In the genomic region with DNA sequence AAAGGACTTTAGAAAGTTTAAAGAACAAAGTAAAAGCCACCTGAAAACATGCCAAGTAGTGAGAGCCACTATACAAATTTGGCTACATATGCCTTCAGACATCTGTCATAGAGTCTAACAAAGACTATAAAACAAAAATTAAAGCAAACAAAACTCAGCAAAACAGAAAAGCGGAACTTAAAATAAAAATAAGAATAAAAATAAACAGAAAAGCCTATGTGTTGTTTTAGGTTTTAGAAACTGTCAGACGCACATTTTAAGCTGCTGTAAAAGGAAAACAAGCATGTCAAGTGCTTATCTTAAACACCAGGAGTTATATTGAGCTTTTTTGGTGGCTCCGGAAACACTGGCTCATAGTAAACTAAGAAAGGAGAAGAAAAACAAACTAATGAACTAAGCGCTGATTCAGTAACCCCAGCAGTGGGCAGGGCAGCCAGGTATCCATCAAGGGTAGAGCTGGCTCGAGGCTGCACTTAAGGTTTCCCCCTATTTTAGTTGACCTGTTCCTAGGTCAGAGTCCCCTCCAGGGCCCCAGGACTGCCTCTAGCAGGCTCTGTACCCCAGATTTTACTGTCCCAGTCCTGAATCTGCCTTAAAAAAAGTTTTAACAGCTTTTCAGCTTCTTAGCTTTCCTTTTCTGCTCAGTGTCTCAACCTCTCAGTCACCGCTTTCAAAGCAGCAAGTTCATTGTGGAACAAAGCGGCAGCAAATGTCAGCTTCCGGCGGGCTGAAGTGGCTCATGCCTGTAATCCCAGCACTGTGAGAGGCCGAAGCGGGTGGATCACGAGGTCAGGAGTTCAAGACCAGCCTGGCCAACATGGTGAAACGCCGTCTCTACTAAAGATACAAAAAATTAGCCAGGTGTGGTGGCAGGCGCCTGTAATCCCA, we compare ENCODE assay signal across 1 cellular context.
TF ChIP-seq lines count a peak whose summit lies in the region.

No MANE protein-coding gene starts in this region.

TF ChIP-seq in HepG2, 621 proteins besides CTCF, POLR2A, EP300 and RAD21 (continues in another document):
- TF ChIP-seq ZNF556 (CRISPR knock-in tag; IDR thresholded peaks at IDR 0.05; ENCODE audit: borderline replicate concordance) (no peak), PITX1 (CRISPR knock-in tag; IDR thresholded peaks at IDR 0.05) (peak; percentile 73; the same call in 1 of the 2 replicates), CHD4 (IDR thresholded peaks at IDR 0.05; ENCODE audit: borderline replicate concordance, low read length) (no peak), IKZF4 (CRISPR knock-in tag; IDR thresholded peaks at IDR 0.05; ENCODE audit: borderline replicate concordance, low read depth, not compliant biosample characterization) (no peak), ZNF772 (CRISPR knock-in tag; IDR thresholded peaks at IDR 0.05) (peak; percentile 59; the same call in 1 of the 2 replicates), FOSL1 (CRISPR knock-in tag; IDR thresholded peaks at IDR 0.05; ENCODE audit: borderline replicate concordance) (no peak), RBM22 (optimal IDR thresholded peaks at IDR 0.05; ENCODE audit: low read length) (no peak), ZNF614 (CRISPR knock-in tag; IDR thresholded peaks at IDR 0.05; ENCODE audit: borderline replicate concordance) (0 out of 2 replicates have a peak, but pooled peaks have one; percentile 23), HNF4A (CRISPR knock-in tag; IDR thresholded peaks at IDR 0.05) (no peak), NFIB (CRISPR knock-in tag; IDR thresholded peaks at IDR 0.05; ENCODE audit: borderline replicate concordance) (no peak), ZSCAN29 (CRISPR knock-in tag; conservative IDR thresholded peaks at IDR 0.05) (no peak), ZNF253 (CRISPR knock-in tag; IDR thresholded peaks at IDR 0.05; ENCODE audit: borderline replicate concordance) (no peak)
- TF ChIP-seq, protein P1, sequence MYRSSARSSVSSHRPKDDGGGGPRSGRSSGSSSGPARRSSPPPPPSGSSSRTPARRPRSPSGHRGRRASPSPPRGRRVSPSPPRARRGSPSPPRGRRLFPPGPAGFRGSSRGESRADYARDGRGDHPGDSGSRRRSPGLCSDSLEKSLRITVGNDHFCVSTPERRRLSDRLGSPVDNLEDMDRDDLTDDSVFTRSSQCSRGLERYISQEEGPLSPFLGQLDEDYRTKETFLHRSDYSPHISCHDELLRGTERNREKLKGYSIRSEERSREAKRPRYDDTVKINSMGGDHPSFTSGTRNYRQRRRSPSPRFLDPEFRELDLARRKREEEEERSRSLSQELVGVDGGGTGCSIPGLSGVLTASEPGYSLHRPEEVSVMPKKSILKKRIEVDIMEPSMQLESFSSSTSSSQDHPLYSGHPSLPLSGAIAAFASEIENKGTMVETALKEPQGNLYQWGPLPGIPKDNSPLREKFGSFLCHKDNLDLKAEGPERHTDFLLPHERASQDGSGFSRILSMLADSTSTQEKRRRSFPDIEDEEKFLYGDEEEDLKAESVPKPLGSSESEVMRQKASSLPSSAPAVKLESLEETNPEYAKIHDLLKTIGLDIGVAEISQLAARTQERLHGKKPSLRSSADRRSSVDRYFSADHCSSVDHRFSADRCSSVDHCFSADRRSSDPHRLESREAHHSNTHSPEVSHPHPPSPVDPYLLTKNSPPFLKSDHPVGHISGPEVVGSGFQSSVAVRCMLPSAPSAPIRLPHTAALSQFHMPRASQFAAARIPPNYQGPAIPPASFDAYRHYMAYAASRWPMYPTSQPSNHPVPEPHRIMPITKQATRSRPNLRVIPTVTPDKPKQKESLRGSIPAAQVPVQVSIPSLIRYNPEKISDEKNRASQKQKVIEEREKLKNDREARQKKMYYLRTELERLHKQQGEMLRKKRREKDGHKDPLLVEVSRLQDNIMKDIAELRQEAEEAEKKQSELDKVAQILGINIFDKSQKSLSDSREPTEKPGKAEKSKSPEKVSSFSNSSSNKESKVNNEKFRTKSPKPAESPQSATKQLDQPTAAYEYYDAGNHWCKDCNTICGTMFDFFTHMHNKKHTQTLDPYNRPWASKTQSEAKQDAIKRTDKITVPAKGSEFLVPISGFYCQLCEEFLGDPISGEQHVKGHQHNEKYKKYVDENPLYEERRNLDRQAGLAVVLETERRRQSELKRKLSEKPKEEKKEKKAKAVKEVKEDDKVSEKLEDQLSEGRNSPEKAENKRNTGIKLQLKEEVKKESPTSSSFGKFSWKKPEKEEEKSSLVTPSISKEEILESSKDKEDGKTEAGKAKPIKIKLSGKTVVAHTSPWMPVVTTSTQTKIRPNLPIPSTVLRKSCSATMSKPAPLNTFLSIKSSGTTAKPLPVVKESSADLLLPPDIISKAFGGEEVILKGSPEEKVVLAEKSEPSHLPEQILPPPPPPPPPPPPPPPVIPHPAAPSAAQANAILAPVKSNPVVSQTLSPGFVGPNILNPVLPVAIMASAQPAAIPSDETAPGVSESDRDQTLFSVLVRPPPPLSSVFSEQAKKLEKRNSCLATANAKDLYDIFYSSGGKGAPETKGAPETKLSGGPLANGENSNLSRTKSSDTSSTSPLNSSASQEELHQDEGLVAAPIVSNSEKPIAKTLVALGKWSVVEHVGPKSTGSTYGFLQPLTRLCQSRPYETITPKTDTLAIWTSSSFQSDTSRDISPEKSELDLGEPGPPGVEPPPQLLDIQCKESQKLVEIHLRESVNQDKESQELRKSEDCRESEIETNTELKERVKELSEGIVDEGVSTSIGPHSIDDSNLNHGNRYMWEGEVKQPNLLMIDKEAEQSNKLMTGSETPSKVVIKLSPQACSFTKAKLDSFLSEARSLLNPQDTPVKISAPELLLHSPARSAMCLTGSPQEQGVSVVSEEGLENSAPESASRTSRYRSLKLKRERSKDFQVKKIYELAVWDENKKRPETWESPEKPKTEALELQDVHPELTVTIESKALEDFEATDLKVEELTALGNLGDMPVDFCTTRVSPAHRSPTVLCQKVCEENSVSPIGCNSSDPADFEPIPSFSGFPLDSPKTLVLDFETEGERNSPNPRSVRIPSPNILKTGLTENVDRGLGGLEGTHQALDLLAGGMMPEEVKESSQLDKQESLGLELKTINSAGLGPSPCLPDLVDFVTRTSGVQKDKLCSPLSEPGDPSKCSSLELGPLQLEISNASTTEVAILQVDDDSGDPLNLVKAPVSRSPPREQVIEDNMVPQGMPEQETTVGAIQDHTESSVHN (CRISPR knock-in tag; IDR thresholded peaks at IDR 0.05): no peak
- TF ChIP-seq, protein P2, sequence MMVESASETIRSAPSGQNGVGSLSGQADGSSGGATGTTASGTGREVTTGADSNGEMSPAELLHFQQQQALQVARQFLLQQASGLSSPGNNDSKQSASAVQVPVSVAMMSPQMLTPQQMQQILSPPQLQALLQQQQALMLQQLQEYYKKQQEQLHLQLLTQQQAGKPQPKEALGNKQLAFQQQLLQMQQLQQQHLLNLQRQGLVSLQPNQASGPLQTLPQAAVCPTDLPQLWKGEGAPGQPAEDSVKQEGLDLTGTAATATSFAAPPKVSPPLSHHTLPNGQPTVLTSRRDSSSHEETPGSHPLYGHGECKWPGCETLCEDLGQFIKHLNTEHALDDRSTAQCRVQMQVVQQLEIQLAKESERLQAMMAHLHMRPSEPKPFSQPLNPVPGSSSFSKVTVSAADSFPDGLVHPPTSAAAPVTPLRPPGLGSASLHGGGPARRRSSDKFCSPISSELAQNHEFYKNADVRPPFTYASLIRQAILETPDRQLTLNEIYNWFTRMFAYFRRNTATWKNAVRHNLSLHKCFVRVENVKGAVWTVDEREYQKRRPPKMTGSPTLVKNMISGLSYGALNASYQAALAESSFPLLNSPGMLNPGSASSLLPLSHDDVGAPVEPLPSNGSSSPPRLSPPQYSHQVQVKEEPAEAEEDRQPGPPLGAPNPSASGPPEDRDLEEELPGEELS (CRISPR knock-in tag; IDR thresholded peaks at IDR 0.05): peak; percentile 49; the same call in 1 of the 2 replicates
- TF ChIP-seq, protein P3, sequence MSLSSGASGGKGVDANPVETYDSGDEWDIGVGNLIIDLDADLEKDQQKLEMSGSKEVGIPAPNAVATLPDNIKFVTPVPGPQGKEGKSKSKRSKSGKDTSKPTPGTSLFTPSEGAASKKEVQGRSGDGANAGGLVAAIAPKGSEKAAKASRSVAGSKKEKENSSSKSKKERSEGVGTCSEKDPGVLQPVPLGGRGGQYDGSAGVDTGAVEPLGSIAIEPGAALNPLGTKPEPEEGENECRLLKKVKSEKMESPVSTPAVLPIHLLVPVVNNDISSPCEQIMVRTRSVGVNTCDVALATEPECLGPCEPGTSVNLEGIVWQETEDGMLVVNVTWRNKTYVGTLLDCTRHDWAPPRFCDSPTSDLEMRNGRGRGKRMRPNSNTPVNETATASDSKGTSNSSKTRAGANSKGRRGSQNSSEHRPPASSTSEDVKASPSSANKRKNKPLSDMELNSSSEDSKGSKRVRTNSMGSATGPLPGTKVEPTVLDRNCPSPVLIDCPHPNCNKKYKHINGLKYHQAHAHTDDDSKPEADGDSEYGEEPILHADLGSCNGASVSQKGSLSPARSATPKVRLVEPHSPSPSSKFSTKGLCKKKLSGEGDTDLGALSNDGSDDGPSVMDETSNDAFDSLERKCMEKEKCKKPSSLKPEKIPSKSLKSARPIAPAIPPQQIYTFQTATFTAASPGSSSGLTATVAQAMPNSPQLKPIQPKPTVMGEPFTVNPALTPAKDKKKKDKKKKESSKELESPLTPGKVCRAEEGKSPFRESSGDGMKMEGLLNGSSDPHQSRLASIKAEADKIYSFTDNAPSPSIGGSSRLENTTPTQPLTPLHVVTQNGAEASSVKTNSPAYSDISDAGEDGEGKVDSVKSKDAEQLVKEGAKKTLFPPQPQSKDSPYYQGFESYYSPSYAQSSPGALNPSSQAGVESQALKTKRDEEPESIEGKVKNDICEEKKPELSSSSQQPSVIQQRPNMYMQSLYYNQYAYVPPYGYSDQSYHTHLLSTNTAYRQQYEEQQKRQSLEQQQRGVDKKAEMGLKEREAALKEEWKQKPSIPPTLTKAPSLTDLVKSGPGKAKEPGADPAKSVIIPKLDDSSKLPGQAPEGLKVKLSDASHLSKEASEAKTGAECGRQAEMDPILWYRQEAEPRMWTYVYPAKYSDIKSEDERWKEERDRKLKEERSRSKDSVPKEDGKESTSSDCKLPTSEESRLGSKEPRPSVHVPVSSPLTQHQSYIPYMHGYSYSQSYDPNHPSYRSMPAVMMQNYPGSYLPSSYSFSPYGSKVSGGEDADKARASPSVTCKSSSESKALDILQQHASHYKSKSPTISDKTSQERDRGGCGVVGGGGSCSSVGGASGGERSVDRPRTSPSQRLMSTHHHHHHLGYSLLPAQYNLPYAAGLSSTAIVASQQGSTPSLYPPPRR (CRISPR knock-in tag; IDR thresholded peaks at IDR 0.05; ENCODE audit: borderline replicate concordance): no peak
- TF ChIP-seq, protein P4, sequence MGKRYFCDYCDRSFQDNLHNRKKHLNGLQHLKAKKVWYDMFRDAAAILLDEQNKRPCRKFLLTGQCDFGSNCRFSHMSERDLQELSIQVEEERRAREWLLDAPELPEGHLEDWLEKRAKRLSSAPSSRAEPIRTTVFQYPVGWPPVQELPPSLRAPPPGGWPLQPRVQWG (CRISPR knock-in tag; IDR thresholded peaks at IDR 0.05; ENCODE audit: borderline replicate concordance, low read depth): no peak
- TF ChIP-seq, protein P5, sequence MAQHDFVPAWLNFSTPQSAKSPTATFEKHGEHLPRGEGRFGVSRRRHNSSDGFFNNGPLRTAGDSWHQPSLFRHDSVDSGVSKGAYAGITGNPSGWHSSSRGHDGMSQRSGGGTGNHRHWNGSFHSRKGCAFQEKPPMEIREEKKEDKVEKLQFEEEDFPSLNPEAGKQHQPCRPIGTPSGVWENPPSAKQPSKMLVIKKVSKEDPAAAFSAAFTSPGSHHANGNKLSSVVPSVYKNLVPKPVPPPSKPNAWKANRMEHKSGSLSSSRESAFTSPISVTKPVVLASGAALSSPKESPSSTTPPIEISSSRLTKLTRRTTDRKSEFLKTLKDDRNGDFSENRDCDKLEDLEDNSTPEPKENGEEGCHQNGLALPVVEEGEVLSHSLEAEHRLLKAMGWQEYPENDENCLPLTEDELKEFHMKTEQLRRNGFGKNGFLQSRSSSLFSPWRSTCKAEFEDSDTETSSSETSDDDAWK (CRISPR knock-in tag; IDR thresholded peaks at IDR 0.05): no peak
- TF ChIP-seq, protein P6, sequence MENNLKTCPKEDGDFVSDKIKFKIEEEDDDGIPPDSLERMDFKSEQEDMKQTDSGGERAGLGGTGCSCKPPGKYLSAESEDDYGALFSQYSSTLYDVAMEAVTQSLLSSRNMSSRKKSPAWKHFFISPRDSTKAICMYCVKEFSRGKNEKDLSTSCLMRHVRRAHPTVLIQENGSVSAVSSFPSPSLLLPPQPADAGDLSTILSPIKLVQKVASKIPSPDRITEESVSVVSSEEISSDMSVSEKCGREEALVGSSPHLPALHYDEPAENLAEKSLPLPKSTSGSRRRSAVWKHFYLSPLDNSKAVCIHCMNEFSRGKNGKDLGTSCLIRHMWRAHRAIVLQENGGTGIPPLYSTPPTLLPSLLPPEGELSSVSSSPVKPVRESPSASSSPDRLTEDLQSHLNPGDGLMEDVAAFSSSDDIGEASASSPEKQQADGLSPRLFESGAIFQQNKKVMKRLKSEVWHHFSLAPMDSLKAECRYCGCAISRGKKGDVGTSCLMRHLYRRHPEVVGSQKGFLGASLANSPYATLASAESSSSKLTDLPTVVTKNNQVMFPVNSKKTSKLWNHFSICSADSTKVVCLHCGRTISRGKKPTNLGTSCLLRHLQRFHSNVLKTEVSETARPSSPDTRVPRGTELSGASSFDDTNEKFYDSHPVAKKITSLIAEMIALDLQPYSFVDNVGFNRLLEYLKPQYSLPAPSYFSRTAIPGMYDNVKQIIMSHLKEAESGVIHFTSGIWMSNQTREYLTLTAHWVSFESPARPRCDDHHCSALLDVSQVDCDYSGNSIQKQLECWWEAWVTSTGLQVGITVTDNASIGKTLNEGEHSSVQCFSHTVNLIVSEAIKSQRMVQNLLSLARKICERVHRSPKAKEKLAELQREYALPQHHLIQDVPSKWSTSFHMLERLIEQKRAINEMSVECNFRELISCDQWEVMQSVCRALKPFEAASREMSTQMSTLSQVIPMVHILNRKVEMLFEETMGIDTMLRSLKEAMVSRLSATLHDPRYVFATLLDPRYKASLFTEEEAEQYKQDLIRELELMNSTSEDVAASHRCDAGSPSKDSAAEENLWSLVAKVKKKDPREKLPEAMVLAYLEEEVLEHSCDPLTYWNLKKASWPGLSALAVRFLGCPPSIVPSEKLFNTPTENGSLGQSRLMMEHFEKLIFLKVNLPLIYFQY (CRISPR knock-in tag; IDR thresholded peaks at IDR 0.05; ENCODE audit: borderline replicate concordance): no peak
- TF ChIP-seq, protein P7, sequence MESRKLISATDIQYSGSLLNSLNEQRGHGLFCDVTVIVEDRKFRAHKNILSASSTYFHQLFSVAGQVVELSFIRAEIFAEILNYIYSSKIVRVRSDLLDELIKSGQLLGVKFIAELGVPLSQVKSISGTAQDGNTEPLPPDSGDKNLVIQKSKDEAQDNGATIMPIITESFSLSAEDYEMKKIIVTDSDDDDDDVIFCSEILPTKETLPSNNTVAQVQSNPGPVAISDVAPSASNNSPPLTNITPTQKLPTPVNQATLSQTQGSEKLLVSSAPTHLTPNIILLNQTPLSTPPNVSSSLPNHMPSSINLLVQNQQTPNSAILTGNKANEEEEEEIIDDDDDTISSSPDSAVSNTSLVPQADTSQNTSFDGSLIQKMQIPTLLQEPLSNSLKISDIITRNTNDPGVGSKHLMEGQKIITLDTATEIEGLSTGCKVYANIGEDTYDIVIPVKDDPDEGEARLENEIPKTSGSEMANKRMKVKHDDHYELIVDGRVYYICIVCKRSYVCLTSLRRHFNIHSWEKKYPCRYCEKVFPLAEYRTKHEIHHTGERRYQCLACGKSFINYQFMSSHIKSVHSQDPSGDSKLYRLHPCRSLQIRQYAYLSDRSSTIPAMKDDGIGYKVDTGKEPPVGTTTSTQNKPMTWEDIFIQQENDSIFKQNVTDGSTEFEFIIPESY (CRISPR knock-in tag; IDR thresholded peaks at IDR 0.05): no peak
- TF ChIP-seq, protein P8, sequence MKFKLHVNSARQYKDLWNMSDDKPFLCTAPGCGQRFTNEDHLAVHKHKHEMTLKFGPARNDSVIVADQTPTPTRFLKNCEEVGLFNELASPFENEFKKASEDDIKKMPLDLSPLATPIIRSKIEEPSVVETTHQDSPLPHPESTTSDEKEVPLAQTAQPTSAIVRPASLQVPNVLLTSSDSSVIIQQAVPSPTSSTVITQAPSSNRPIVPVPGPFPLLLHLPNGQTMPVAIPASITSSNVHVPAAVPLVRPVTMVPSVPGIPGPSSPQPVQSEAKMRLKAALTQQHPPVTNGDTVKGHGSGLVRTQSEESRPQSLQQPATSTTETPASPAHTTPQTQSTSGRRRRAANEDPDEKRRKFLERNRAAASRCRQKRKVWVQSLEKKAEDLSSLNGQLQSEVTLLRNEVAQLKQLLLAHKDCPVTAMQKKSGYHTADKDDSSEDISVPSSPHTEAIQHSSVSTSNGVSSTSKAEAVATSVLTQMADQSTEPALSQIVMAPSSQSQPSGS (CRISPR knock-in tag; IDR thresholded peaks at IDR 0.05): no peak
